ENCODE assay signal across 9 cellular contexts in the genomic region with DNA sequence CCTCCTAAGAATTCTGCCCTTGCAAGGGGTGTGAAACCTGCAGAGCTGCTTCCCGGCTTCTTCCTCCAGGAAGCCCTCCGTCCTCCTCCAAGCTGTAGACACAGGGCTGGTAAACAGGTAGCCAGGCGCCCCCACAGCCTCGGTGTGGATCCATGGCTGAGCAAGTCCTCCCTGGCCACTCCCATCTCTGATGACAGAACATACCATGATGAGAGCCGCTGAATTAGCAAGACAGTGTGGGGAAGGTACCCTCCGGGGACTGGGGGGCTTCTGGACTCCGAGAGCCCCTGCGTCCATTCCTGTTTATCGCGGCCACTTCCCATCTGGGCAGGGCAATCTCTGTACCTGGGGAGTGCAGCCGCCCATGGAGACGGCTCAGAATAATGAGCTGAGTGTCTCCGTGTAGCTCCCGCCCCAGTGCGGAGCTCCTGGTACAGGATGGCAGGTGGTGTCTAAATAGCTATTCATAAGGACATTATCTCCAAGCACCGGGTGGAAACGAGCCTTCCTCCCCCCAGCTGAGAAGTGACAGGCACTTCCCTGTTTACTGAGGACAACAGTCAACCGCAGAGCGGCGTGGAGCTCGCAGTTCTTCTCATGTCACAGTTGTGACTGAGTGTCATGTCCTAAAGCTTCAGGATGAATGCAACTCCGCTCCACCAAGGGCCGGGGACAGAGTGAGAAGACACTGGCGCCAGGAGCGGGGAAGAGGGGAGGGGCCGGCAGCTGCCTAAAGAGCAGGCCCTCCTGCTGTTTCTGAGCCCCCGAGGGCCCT. TPM values are rescaled to one million over a fixed set of nuclear protein-coding genes. Genes with fewer than 3 reads are reported as not detected.
DNase-seq lines count a peak whose midpoint lies in the region; ATAC-seq and TF ChIP-seq lines count a peak whose summit lies in the region.
"Had no signal": no experiment of that assay in that cellular context is flagged by ENCODE, and none has a peak within 500 bp of the region (broad histone marks: within the 10 kb centered on the region; RNA-seq: fewer than 3 reads in every experiment).

No MANE protein-coding gene starts in this region.

- H3K9me3 Mint-ChIP-seq in immature natural killer cell: no peaks in the 10 kb centered on the region
- H3K9me3 Mint-ChIP-seq: activated naive CD4-positive, alpha-beta T cell treated with anti-CD3 and anti-CD28 coated beads, Interleukin-2, amount 50 U/mL, for 72 hours had no signal

- peaks cover 0 to 3% (median 3%) of the 10 kb centered on the region in 3 donors for H3K27me3 Mint-ChIP-seq in immature natural killer cell (ENCODE audit: low read depth in 3 of 3)

- no peaks in the 10 kb centered on the region for H3K36me3 Mint-ChIP-seq in immature natural killer cell
- H3K36me3 Mint-ChIP-seq: activated naive CD4-positive, alpha-beta T cell treated with anti-CD3 and anti-CD28 coated beads, Interleukin-2, amount 50 U/mL, for 72 hours had no signal

- intact Hi-C loops in sciatic nerve (cut with DNase I): no loop called here

- H3K4me3 Mint-ChIP-seq in immature natural killer cell: peak overlapping the region in 1 of 5 donors; percentile 11

- DNase-seq in LNCaP clone FGC (ENCODE audit: low read depth) (peak; percentile 8), NCI-H748 treated with DMSO at 0.1 percent for 48 hours (lab: John Stamatoyannopoulos, UW) (peak; percentile 87), cerebellum (ENCODE audit: low spot score) (peak; percentile 56), sciatic nerve (ENCODE audit: low spot score) (no peak), HuH-7.5 (ENCODE audit: low spot score) (no peak), immature natural killer cell (no peak)

- no peak overlapping the region for H3K27ac Mint-ChIP-seq in immature natural killer cell
- H3K27ac Mint-ChIP-seq: activated naive CD4-positive, alpha-beta T cell treated with anti-CD3 and anti-CD28 coated beads, Interleukin-2, amount 50 U/mL, for 72 hours had no signal

- H3K4me3 ChIP-seq in LNCaP clone FGC (ENCODE audit: low read depth, low read length): no peak overlapping the region

- TF ChIP-seq CTCF in LNCaP clone FGC (IDR thresholded peaks at IDR 0.05; ENCODE audit: control insufficient read depth, extremely low read depth, insufficient read depth): no peak

- ATAC-seq in sciatic nerve (peak; percentile 54), GM18867 (IDR thresholded peaks at IDR 0.05; ENCODE audit: unreplicated experiment) (no peak), HG03139 (IDR thresholded peaks at IDR 0.05; ENCODE audit: unreplicated experiment) (no peak)

- peaks cover 4 to 10% of the 10 kb centered on the region in 2 donors for H3K4me1 Mint-ChIP-seq in immature natural killer cell

RNA-seq across cellular contexts. Expression of gene NTSR1, which starts 22.7 kb away (rescaled TPM):
- total RNA-seq in cerebellum: 1.8 TPM
- 0.09 TPM for total RNA-seq in sciatic nerve
- not detected for polyA plus RNA-seq in immature natural killer cell
- total RNA-seq: activated naive CD4-positive, alpha-beta T cell treated with anti-CD3 and anti-CD28 coated beads, Interleukin-2, amount 50 U/mL, for 72 hours had no signal

RNA-seq across cellular contexts. Expression of gene SLCO4A1, which starts 43.7 kb away (rescaled TPM):
- 2.1 TPM for total RNA-seq in cerebellum
- total RNA-seq in sciatic nerve: 31.1 TPM
- under 1 TPM in 2 of 3 donors, not detected in 1; 0.34 to 0.40 TPM for polyA plus RNA-seq in immature natural killer cell

Comparison
In these comparisons a context has a peak if more than half of its experiments do, and no peak if none do; other contexts are left out.
1. DNase-seq: peak in LNCaP clone FGC (single experiment), NCI-H748 treated with DMSO at 0.1 percent for 48 hours (single experiment) and cerebellum (single experiment); none in sciatic nerve (single experiment), HuH-7.5 (single experiment) and immature natural killer cell (0 of 3).
2. RNA of gene SLCO4A1, which starts 43.7 kb away (total RNA-seq): 31.1 TPM in sciatic nerve (single experiment); 2.1 TPM in cerebellum (single experiment); every median in the first group is over 10 times any median in the second.